In genomic region chr3:195257454-195258448, GRCh38 we compare ENCODE assay signal across 10 cellular contexts.
DNase-seq lines count a peak whose midpoint lies in the region; ATAC-seq, FAIRE-seq and TF ChIP-seq lines count a peak whose summit lies in the region.
"Had no signal": no experiment of that assay in that cellular context is flagged by ENCODE, and none has a peak within 500 bp of the region (broad histone marks: within the 10 kb centered on the region; RNA-seq: fewer than 3 reads in every experiment).

No MANE protein-coding gene starts in this region.

- H3K4me1 ChIP-seq in parathyroid adenoma, result peaks cover 27% of the 10 kb centered on the region

- peak overlapping the region; percentile 87 for H2AFZ ChIP-seq in parathyroid adenoma

- no peaks in the 10 kb centered on the region for H3K9me3 ChIP-seq in parathyroid adenoma (ENCODE audit: control insufficient read depth, low read length)
- H3K9me3 ChIP-seq: mucosa of descending colon, tibial artery had no signal

- TF ChIP-seq CTCF in VCaP (conservative IDR thresholded peaks at IDR 0.05) (no peak), parathyroid adenoma (IDR thresholded peaks at IDR 0.05) (no peak)

- peak overlapping the region; percentile 5 for H3K9ac ChIP-seq in parathyroid adenoma

- H3K4me3 ChIP-seq in parathyroid adenoma (ENCODE audit: low read depth, low read length), result no peak overlapping the region
- H3K4me3 ChIP-seq: mucosa of descending colon, tibial artery had no signal

- H3K79me2 ChIP-seq in parathyroid adenoma, result peaks cover 34% of the 10 kb centered on the region

- H3K4me2 ChIP-seq in parathyroid adenoma (ENCODE audit: low read length), result no peak overlapping the region

- H3K36me3 ChIP-seq in parathyroid adenoma (ENCODE audit: control insufficient read depth, insufficient read depth, low read length), result no peaks in the 10 kb centered on the region
- H3K36me3 ChIP-seq: tibial artery had no signal

- H3K27ac ChIP-seq in VCaP (peak overlapping the region; percentile 95), parathyroid adenoma (peak overlapping the region; percentile 89)

- ATAC-seq in HG02970 (IDR thresholded peaks at IDR 0.05; ENCODE audit: low FRiP score, unreplicated experiment), result no peak
- ATAC-seq in GM21786 (IDR thresholded peaks at IDR 0.05; ENCODE audit: unreplicated experiment), result no peak
- ATAC-seq: mucosa of descending colon had no signal

- no peak for FAIRE-seq in HTR-8/SVneo (lab: Jason Lieb, UNC)

- DNase-seq in EH (ENCODE audit: low read depth) (peak; percentile 21), fibroblast of peridontal ligament (ENCODE audit: extremely low read depth) (peak; percentile 34), HTR-8/SVneo (ENCODE audit: insufficient read length, low spot score) (no peak)
- no peak for DNase-seq in activated naive CD4-positive, alpha-beta T cell treated with Interleukin-2 at 50 U/mL for 16 hours
- DNase-seq: mucosa of descending colon had no signal

- H3K27me3 ChIP-seq in parathyroid adenoma (ENCODE audit: control insufficient read depth, insufficient read depth, low read length), result no peaks in the 10 kb centered on the region
- H3K27me3 ChIP-seq: tibial artery had no signal

Comparison
In these comparisons a context has a peak if more than half of its experiments do, and no peak if none do; other contexts are left out.
1. DNase-seq: peak in EH (single experiment) and fibroblast of peridontal ligament (single experiment); none in HTR-8/SVneo (single experiment) and activated naive CD4-positive, alpha-beta T cell treated with Interleukin-2 at 50 U/mL for 16 hours (single experiment).